ENCODE assay signal across 1 cellular context in the genomic region with DNA sequence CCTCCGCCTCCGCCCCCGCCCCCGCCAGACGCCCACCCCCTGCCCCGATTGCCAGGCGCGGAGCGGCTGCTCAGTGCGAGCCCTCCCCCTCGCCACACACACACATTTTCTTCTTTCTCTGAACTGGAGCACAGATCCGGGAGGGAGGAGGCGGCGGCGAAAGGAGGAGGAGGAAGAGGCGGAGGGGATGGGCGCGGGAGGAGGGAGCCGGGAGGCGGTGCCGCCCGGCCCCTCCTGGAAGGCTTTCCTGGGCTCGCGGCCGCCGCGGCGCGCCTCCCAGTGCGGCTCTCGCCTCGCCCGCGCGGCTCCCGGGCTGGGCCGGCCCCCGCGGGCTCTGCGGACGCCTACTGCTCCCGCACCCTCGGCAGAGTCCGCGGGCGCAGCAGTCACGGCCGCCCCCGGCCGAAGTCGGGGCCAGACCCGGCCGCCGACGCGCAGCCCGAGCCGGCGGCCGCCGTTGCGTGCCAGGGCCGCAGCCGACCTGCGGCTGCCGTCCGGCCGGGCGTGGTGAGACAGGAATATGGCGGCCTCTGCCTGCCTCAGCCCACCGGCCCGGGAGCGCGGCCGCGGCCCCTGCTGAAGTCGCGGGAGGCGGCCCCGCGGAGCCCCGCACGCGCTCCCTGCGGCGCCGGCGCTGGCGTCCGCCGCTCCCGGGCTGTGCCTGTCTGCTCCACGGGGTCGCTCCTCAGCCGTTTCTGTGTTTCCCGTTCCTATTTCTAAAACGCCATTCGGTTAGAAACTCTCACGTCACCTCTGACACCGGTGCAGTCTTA.
TF ChIP-seq lines count a peak whose summit lies in the region.

No MANE protein-coding gene starts in this region.

TF ChIP-seq in Ishikawa, 13 proteins besides CTCF, POLR2A, EP300 and RAD21 (continued from another document):
- TF ChIP-seq EGR1 (IDR thresholded peaks at IDR 0.05): peak; percentile 36; the same call in 1 of the 2 replicates
- TF ChIP-seq, protein P1, sequence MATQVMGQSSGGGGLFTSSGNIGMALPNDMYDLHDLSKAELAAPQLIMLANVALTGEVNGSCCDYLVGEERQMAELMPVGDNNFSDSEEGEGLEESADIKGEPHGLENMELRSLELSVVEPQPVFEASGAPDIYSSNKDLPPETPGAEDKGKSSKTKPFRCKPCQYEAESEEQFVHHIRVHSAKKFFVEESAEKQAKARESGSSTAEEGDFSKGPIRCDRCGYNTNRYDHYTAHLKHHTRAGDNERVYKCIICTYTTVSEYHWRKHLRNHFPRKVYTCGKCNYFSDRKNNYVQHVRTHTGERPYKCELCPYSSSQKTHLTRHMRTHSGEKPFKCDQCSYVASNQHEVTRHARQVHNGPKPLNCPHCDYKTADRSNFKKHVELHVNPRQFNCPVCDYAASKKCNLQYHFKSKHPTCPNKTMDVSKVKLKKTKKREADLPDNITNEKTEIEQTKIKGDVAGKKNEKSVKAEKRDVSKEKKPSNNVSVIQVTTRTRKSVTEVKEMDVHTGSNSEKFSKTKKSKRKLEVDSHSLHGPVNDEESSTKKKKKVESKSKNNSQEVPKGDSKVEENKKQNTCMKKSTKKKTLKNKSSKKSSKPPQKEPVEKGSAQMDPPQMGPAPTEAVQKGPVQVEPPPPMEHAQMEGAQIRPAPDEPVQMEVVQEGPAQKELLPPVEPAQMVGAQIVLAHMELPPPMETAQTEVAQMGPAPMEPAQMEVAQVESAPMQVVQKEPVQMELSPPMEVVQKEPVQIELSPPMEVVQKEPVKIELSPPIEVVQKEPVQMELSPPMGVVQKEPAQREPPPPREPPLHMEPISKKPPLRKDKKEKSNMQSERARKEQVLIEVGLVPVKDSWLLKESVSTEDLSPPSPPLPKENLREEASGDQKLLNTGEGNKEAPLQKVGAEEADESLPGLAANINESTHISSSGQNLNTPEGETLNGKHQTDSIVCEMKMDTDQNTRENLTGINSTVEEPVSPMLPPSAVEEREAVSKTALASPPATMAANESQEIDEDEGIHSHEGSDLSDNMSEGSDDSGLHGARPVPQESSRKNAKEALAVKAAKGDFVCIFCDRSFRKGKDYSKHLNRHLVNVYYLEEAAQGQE (IDR thresholded peaks at IDR 0.05; ENCODE audit: low read depth): no peak; the same call in 1 of the 2 replicates
- TF ChIP-seq TEAD4 (IDR thresholded peaks at IDR 0.05): no peak
- no peak for TF ChIP-seq NFIC (IDR thresholded peaks at IDR 0.05)
TF ChIP-seq in Ishikawa: peak in this region for 5.
